24 cellular contexts compared by ENCODE assay signal in genomic region chr4:8067945-8068894, GRCh38.
"Had no signal": no experiment of that assay in that cellular context is flagged by ENCODE, and none has a peak within 500 bp of the region (broad histone marks: within the 10 kb centered on the region; RNA-seq: fewer than 3 reads in every experiment).

No MANE protein-coding gene starts in this region.

- H3K4me3 Mint-ChIP-seq: activated B cell treated with CpG ODN at 0.5 μM for 24 hours; activated CD4-positive, alpha-beta T cell treated with anti-CD3 and anti-CD28 coated beads for 36 hours; activated naive CD4-positive, alpha-beta T cell treated with anti-CD3 and anti-CD28 coated beads, Interleukin-2, amount 10 ng/mL, durations not matched to agents 7 days and 5 days; activated T-cell treated with anti-CD3 and anti-CD28 coated beads, Interleukin-2, amount 50 U/mL, for 72 hours; mesothelial cell of epicardium; naive thymus-derived CD8-positive, alpha-beta T cell; T-helper 1 cell treated with Interleukin-12 subunit alpha and Interleukin-12 subunit beta and Interleukin-4 antibody, amounts not matched to agents 30 μg/mL and 1 μg/mL, for 36 hours had no signal

- DNase-seq: activated B cell treated with CpG ODN at 0.5 μM for 24 hours; activated CD4-positive, alpha-beta T cell treated with anti-CD3 and anti-CD28 coated beads for 36 hours; activated CD4-positive, alpha-beta T cell treated with anti-CD3 and anti-CD28 coated beads, Interleukin-2, amount 50 U/mL, for 48 hours; activated CD8-positive, alpha-beta memory T cell treated with anti-CD3 and anti-CD28 coated beads, Interleukin-2, amount 50 U/mL, for 48 hours; activated effector memory CD4-positive, alpha-beta T cell treated with Interleukin-2 at 50 U/mL for 16 hours; activated naive CD4-positive, alpha-beta T cell treated with anti-CD3 and anti-CD28 coated beads, Interleukin-2, amount 10 ng/mL, durations not matched to agents 7 days and 5 days; activated T-cell treated with anti-CD3 and anti-CD28 coated beads, Interleukin-2, amount 50 U/mL, for 72 hours; amygdala; mammary epithelial cell; sigmoid colon; spleen; stimulated activated CD4-positive, alpha-beta T cell treated with anti-CD3 and anti-CD28 coated beads, Interleukin-4, amount 100 ng/mL, for 24 hours; stimulated activated naive CD4-positive, alpha-beta T cell treated with Interleukin-2 at 50 U/mL for 16 hours; T1000; upper lobe of left lung had no signal

- H3K27me3 Mint-ChIP-seq: activated CD4-positive, alpha-beta T cell treated with anti-CD3 and anti-CD28 coated beads for 36 hours had no signal

- H3K36me3 Mint-ChIP-seq: activated naive CD4-positive, alpha-beta T cell treated with anti-CD3 and anti-CD28 coated beads, Interleukin-2, amount 10 ng/mL, durations not matched to agents 7 days and 5 days had no signal

- H3K4me3 ChIP-seq: cardiac muscle cell, heart left ventricle, sigmoid colon, spleen, thoracic aorta, upper lobe of left lung had no signal

- H3K4me1 ChIP-seq: parathyroid adenoma, sigmoid colon, upper lobe of left lung had no signal

- H3K27ac Mint-ChIP-seq: activated B cell treated with CpG ODN at 0.5 μM for 24 hours; activated CD4-positive, alpha-beta T cell treated with anti-CD3 and anti-CD28 coated beads for 36 hours; activated naive CD4-positive, alpha-beta T cell treated with anti-CD3 and anti-CD28 coated beads, Interleukin-2, amount 10 ng/mL, durations not matched to agents 7 days and 5 days; activated T-cell treated with anti-CD3 and anti-CD28 coated beads, Interleukin-2, amount 50 U/mL, for 72 hours; mesothelial cell of epicardium; naive thymus-derived CD8-positive, alpha-beta T cell; T-helper 1 cell treated with Interleukin-12 subunit alpha and Interleukin-12 subunit beta and Interleukin-4 antibody, amounts not matched to agents 30 μg/mL and 1 μg/mL, for 36 hours had no signal

- H3K27me3 ChIP-seq: cardiac muscle cell, upper lobe of left lung had no signal

- ATAC-seq: activated CD4-positive, alpha-beta T cell treated with anti-CD3 and anti-CD28 coated beads for 36 hours; activated T-cell treated with anti-CD3 and anti-CD28 coated beads, Interleukin-2, amount 50 U/mL, for 72 hours; left lobe of liver; naive thymus-derived CD8-positive, alpha-beta T cell had no signal

- H2AFZ ChIP-seq: parathyroid adenoma had no signal

- H3K36me3 ChIP-seq: cardiac muscle cell, heart left ventricle, sigmoid colon, thoracic aorta, upper lobe of left lung had no signal

- H3K27ac ChIP-seq: cardiac muscle cell, epithelial cell of prostate, parathyroid adenoma, sigmoid colon, spleen, thoracic aorta, upper lobe of left lung had no signal

- H3K79me2 ChIP-seq: parathyroid adenoma had no signal

- H3K4me1 Mint-ChIP-seq: activated B cell treated with CpG ODN at 0.5 μM for 24 hours; activated CD4-positive, alpha-beta T cell treated with anti-CD3 and anti-CD28 coated beads for 36 hours; activated naive CD4-positive, alpha-beta T cell treated with anti-CD3 and anti-CD28 coated beads, Interleukin-2, amount 10 ng/mL, durations not matched to agents 7 days and 5 days had no signal
